Comparison of ENCODE assay signal across 26 cellular contexts in genomic region chr16:65065031-65065430, GRCh38. TPM values are rescaled to one million over a fixed set of nuclear protein-coding genes. Genes with fewer than 3 reads are reported as not detected.
"Had no signal": no experiment of that assay in that cellular context is flagged by ENCODE, and none has a peak within 500 bp of the region (broad histone marks: within the 10 kb centered on the region; RNA-seq: fewer than 3 reads in every experiment).

No MANE protein-coding gene starts in this region.

- H3K27me3 ChIP-seq: brain microvascular endothelial cell, foreskin keratinocyte, gastrocnemius medialis had no signal

- H3K36me3 Mint-ChIP-seq: activated naive CD4-positive, alpha-beta T cell treated with anti-CD3 and anti-CD28 coated beads, Interleukin-2, amount 10 ng/mL, durations not matched to agents 7 days and 5 days; activated naive CD8-positive, alpha-beta T cell treated with anti-CD3 and anti-CD28 coated beads, Interleukin-2, amount 10 ng/mL, durations not matched to agents 7 days and 5 days had no signal

- DNase-seq: activated CD4-positive, alpha-beta memory T cell treated with anti-CD3 and anti-CD28 coated beads, Interleukin-2, amount 10 ng/mL, durations not matched to agents 7 days and 5 days; activated CD4-positive, alpha-beta T cell treated with anti-CD3 and anti-CD28 coated beads for 1 hour; activated CD4-positive, alpha-beta T cell treated with anti-CD3 and anti-CD28 coated beads for 4 hours; activated CD4-positive, alpha-beta T cell treated with anti-CD3 and anti-CD28 coated beads, Interleukin-2, amount 10 ng/mL, durations not matched to agents 7 days and 5 days; activated CD4-positive, alpha-beta T cell treated with anti-CD3 and anti-CD28 coated beads, Interleukin-2, amount 50 U/mL, for 4 hours; activated CD8-positive, alpha-beta memory T cell treated with anti-CD3 and anti-CD28 coated beads, Interleukin-2, amount 50 U/mL, for 48 hours; activated gamma-delta T cell; activated naive CD4-positive, alpha-beta T cell; activated naive CD4-positive, alpha-beta T cell treated with anti-CD3 and anti-CD28 coated beads, Interleukin-2, amount 10 ng/mL, durations not matched to agents 7 days and 5 days; activated naive CD8-positive, alpha-beta T cell treated with anti-CD3 and anti-CD28 coated beads, Interleukin-2, amount 10 ng/mL, durations not matched to agents 7 days and 5 days; activated T-cell treated with anti-CD3 and anti-CD28 coated beads for 4 hours; activated T-cell treated with anti-CD3 and anti-CD28 coated beads, Interleukin-2, amount 50 U/mL, for 24 hours; activated T-cell treated with anti-CD3 and anti-CD28 coated beads, Interleukin-2, amount 50 U/mL, for 72 hours; anterior cingulate cortex; brain microvascular endothelial cell; cortex of kidney; dermis blood vessel endothelial cell; effector CD8-positive, alpha-beta T cell; foreskin keratinocyte; gastrocnemius medialis; glutamatergic neuron; T-helper 2 cell had no signal

- H3K4me3 Mint-ChIP-seq: activated CD4-positive, alpha-beta memory T cell treated with anti-CD3 and anti-CD28 coated beads, Interleukin-2, amount 10 ng/mL, durations not matched to agents 7 days and 5 days; activated CD4-positive, alpha-beta T cell treated with anti-CD3 and anti-CD28 coated beads, Interleukin-2, amount 10 ng/mL, durations not matched to agents 7 days and 5 days; activated naive CD4-positive, alpha-beta T cell treated with anti-CD3 and anti-CD28 coated beads, Interleukin-2, amount 10 ng/mL, durations not matched to agents 7 days and 5 days; activated naive CD8-positive, alpha-beta T cell treated with anti-CD3 and anti-CD28 coated beads, Interleukin-2, amount 10 ng/mL, durations not matched to agents 7 days and 5 days; activated T-cell treated with anti-CD3 and anti-CD28 coated beads, Interleukin-2, amount 50 U/mL, for 24 hours; activated T-cell treated with anti-CD3 and anti-CD28 coated beads, Interleukin-2, amount 50 U/mL, for 72 hours; central memory CD8-positive, alpha-beta T cell had no signal

- H3K9me3 ChIP-seq: gastrocnemius medialis had no signal

- H3K4me1 ChIP-seq: foreskin keratinocyte had no signal

- ATAC-seq: activated naive CD4-positive, alpha-beta T cell treated with anti-CD3 and anti-CD28 coated beads, Interleukin-2, amount 50 U/mL, for 72 hours; activated T-cell treated with anti-CD3 and anti-CD28 coated beads, Interleukin-2, amount 50 U/mL, for 72 hours; foreskin keratinocyte; gastrocnemius medialis had no signal

- H3K36me3 ChIP-seq: brain microvascular endothelial cell, gastrocnemius medialis had no signal

- H3K4me1 Mint-ChIP-seq: activated CD4-positive, alpha-beta memory T cell treated with anti-CD3 and anti-CD28 coated beads, Interleukin-2, amount 10 ng/mL, durations not matched to agents 7 days and 5 days; activated CD4-positive, alpha-beta T cell treated with anti-CD3 and anti-CD28 coated beads, Interleukin-2, amount 10 ng/mL, durations not matched to agents 7 days and 5 days; activated naive CD4-positive, alpha-beta T cell treated with anti-CD3 and anti-CD28 coated beads, Interleukin-2, amount 10 ng/mL, durations not matched to agents 7 days and 5 days; activated naive CD8-positive, alpha-beta T cell treated with anti-CD3 and anti-CD28 coated beads, Interleukin-2, amount 10 ng/mL, durations not matched to agents 7 days and 5 days; central memory CD8-positive, alpha-beta T cell had no signal

- H3K9me3 Mint-ChIP-seq: activated CD4-positive, alpha-beta T cell treated with anti-CD3 and anti-CD28 coated beads, Interleukin-2, amount 10 ng/mL, durations not matched to agents 7 days and 5 days; activated naive CD4-positive, alpha-beta T cell treated with anti-CD3 and anti-CD28 coated beads, Interleukin-2, amount 10 ng/mL, durations not matched to agents 7 days and 5 days; activated naive CD8-positive, alpha-beta T cell treated with anti-CD3 and anti-CD28 coated beads, Interleukin-2, amount 10 ng/mL, durations not matched to agents 7 days and 5 days had no signal

- H3K27ac ChIP-seq: brain microvascular endothelial cell, epithelial cell of prostate, foreskin keratinocyte, gastrocnemius medialis had no signal

- H3K27ac Mint-ChIP-seq: activated CD4-positive, alpha-beta memory T cell treated with anti-CD3 and anti-CD28 coated beads, Interleukin-2, amount 10 ng/mL, durations not matched to agents 7 days and 5 days; activated CD4-positive, alpha-beta T cell treated with anti-CD3 and anti-CD28 coated beads, Interleukin-2, amount 10 ng/mL, durations not matched to agents 7 days and 5 days; activated naive CD4-positive, alpha-beta T cell treated with anti-CD3 and anti-CD28 coated beads, Interleukin-2, amount 10 ng/mL, durations not matched to agents 7 days and 5 days; activated naive CD4-positive, alpha-beta T cell treated with anti-CD3 and anti-CD28 coated beads, Interleukin-2, amount 50 U/mL, for 72 hours; activated naive CD8-positive, alpha-beta T cell treated with anti-CD3 and anti-CD28 coated beads, Interleukin-2, amount 10 ng/mL, durations not matched to agents 7 days and 5 days; activated T-cell treated with anti-CD3 and anti-CD28 coated beads, Interleukin-2, amount 50 U/mL, for 24 hours; activated T-cell treated with anti-CD3 and anti-CD28 coated beads, Interleukin-2, amount 50 U/mL, for 72 hours had no signal

- H3K4me3 ChIP-seq: gastrocnemius medialis had no signal

- H3K27me3 Mint-ChIP-seq: activated CD4-positive, alpha-beta memory T cell treated with anti-CD3 and anti-CD28 coated beads, Interleukin-2, amount 10 ng/mL, durations not matched to agents 7 days and 5 days; activated CD4-positive, alpha-beta T cell treated with anti-CD3 and anti-CD28 coated beads, Interleukin-2, amount 10 ng/mL, durations not matched to agents 7 days and 5 days; activated naive CD4-positive, alpha-beta T cell treated with anti-CD3 and anti-CD28 coated beads, Interleukin-2, amount 10 ng/mL, durations not matched to agents 7 days and 5 days; activated T-cell treated with anti-CD3 and anti-CD28 coated beads, Interleukin-2, amount 50 U/mL, for 24 hours; central memory CD8-positive, alpha-beta T cell had no signal

RNA-seq across cellular contexts. Expression of gene CDH11, which starts 56.8 kb away (rescaled TPM):
- total RNA-seq: activated CD4-positive, alpha-beta memory T cell treated with anti-CD3 and anti-CD28 coated beads, Interleukin-2, amount 10 ng/mL, durations not matched to agents 7 days and 5 days; activated CD4-positive, alpha-beta T cell treated with anti-CD3 and anti-CD28 coated beads, Interleukin-2, amount 10 ng/mL, durations not matched to agents 7 days and 5 days; activated naive CD4-positive, alpha-beta T cell treated with anti-CD3 and anti-CD28 coated beads, Interleukin-2, amount 50 U/mL, for 72 hours; activated naive CD8-positive, alpha-beta T cell treated with anti-CD3 and anti-CD28 coated beads, Interleukin-2, amount 10 ng/mL, durations not matched to agents 7 days and 5 days; activated T-cell treated with anti-CD3 and anti-CD28 coated beads, Interleukin-2, amount 50 U/mL, for 72 hours; T-helper 1 cell treated with Interleukin-12 subunit alpha and Interleukin-12 subunit beta and Interleukin-4 antibody, amounts not matched to agents 30 ng/mL and 1 ng/mL, for 36 hours had no signal
